18 cellular contexts compared by ENCODE assay signal in genomic region chr3:115830764-115831395, GRCh38.
DNase-seq lines count a peak whose midpoint lies in the region; ATAC-seq, FAIRE-seq and TF ChIP-seq lines count a peak whose summit lies in the region.
"Had no signal": no experiment of that assay in that cellular context is flagged by ENCODE, and none has a peak within 500 bp of the region (broad histone marks: within the 10 kb centered on the region; RNA-seq: fewer than 3 reads in every experiment).

No MANE protein-coding gene starts in this region.

- H3K4me1 Mint-ChIP-seq in astrocyte (ENCODE audit: low read depth, unreplicated experiment) = peaks cover 13% of the 10 kb centered on the region
- no peaks in the 10 kb centered on the region for H3K4me1 Mint-ChIP-seq in stimulated activated naive B cell treated with anti-CD40 and anti-IgM and Interleukin-4, amounts not matched to agents 10 μg/mL and 1 μg/mL and 100 μg/mL, for 72 hours
- H3K4me1 Mint-ChIP-seq: B cell; CD4-positive, alpha-beta memory T cell had no signal

- H3K36me3 ChIP-seq in IMR-90 (ENCODE audit: control insufficient read depth, insufficient read depth, low read length) (no peaks in the 10 kb centered on the region), astrocyte (ENCODE audit: insufficient read depth, low read length) (no peaks in the 10 kb centered on the region), prostate gland (no peaks in the 10 kb centered on the region)

- no peak overlapping the region for H4K91ac ChIP-seq in IMR-90 (ENCODE audit: insufficient read depth, low read depth, low read length)

- TF ChIP-seq POLR2A in IMR-90 (IDR thresholded peaks at IDR 0.05; ENCODE audit: low read depth, low read length) (no peak), prostate gland (IDR thresholded peaks at IDR 0.05) (no peak)

- H3K9me3 Mint-ChIP-seq in astrocyte (ENCODE audit: unreplicated experiment) = no peaks in the 10 kb centered on the region
- no peaks in the 10 kb centered on the region for H3K9me3 Mint-ChIP-seq in stimulated activated naive B cell treated with anti-CD40 and anti-IgM and Interleukin-4, amounts not matched to agents 10 μg/mL and 1 μg/mL and 100 μg/mL, for 72 hours
- H3K9me3 Mint-ChIP-seq: CD4-positive, alpha-beta memory T cell had no signal

- POLR2A ChIA-PET in IMR-90 (lab: Charles Lee; ENCODE audit: unreplicated experiment) = no interaction called here

- no peak overlapping the region for H3K56ac ChIP-seq in IMR-90 (ENCODE audit: extremely low read depth, insufficient read depth, low read length)

- H3K9ac ChIP-seq in IMR-90 (ENCODE audit: low read depth, low read length) (no peak overlapping the region), astrocyte (ENCODE audit: low read length) (no peak overlapping the region)

- no peaks in the 10 kb centered on the region for H3K36me3 Mint-ChIP-seq in astrocyte (ENCODE audit: low read depth, unreplicated experiment)
- no peaks in the 10 kb centered on the region for H3K36me3 Mint-ChIP-seq in stimulated activated naive B cell treated with anti-CD40 and anti-IgM and Interleukin-4, amounts not matched to agents 10 μg/mL and 1 μg/mL and 100 μg/mL, for 72 hours
- H3K36me3 Mint-ChIP-seq: CD4-positive, alpha-beta memory T cell had no signal

- no peak overlapping the region for H3K18ac ChIP-seq in IMR-90 (ENCODE audit: low read depth, low read length)

- no peak overlapping the region for H2AK5ac ChIP-seq in IMR-90 (ENCODE audit: low read depth, low read length)

- H3K27ac ChIP-seq in IMR-90 (ENCODE audit: insufficient read depth, low read length) (no peak overlapping the region), astrocyte (ENCODE audit: low read depth, low read length) (no peak overlapping the region), prostate gland (no peak overlapping the region)

- no peak overlapping the region for H2BK15ac ChIP-seq in IMR-90 (ENCODE audit: low read depth, low read length)

- H3K27me3 Mint-ChIP-seq in astrocyte (ENCODE audit: low read depth, unreplicated experiment) = no peaks in the 10 kb centered on the region
- peaks cover 14 to 37% of the 10 kb centered on the region in 2 donors for H3K27me3 Mint-ChIP-seq in stimulated activated naive B cell treated with anti-CD40 and anti-IgM and Interleukin-4, amounts not matched to agents 10 μg/mL and 1 μg/mL and 100 μg/mL, for 72 hours

- no peaks in the 10 kb centered on the region for H3K9me1 ChIP-seq in IMR-90 (ENCODE audit: insufficient read depth, low read length)

- no peaks in the 10 kb centered on the region for H4K20me1 ChIP-seq in IMR-90 (ENCODE audit: insufficient read depth, low read length)
- no peaks in the 10 kb centered on the region for H4K20me1 ChIP-seq in astrocyte (ENCODE audit: insufficient read depth, low read length)

- no CpG with 5 or more reads among the region's 6 CpGs for WGBS in IMR-90 (ENCODE audit: extremely low coverage in 2 of 2, insufficient read length in 1 of 2), 2 experiments
- WGBS in prostate gland = 44% methylated on average over 6 of the region's 6 CpGs

- no peak overlapping the region for H3K4me2 ChIP-seq in IMR-90 (ENCODE audit: low read depth, low read length)
- H3K4me2 ChIP-seq in astrocyte (ENCODE audit: low read length) = peak overlapping the region; percentile 15

- no peaks in the 10 kb centered on the region for H3K9me3 ChIP-seq in IMR-90 (ENCODE audit: control insufficient read depth, insufficient read depth, low read length)
- H3K9me3 ChIP-seq in astrocyte (ENCODE audit: insufficient read depth, low read depth, low read length) = no peaks in the 10 kb centered on the region
- no peaks in the 10 kb centered on the region for H3K9me3 ChIP-seq in prostate gland

- dilution Hi-C loops in IMR-90 (cut with HindIII; ENCODE audit: low sequenced_read_pairs, unreplicated experiment) = no loop called here

- no peak for TF ChIP-seq RAD21 in IMR-90 (IDR thresholded peaks at IDR 0.05; ENCODE audit: low read length)

- H4K5ac ChIP-seq in IMR-90 (ENCODE audit: low read depth, low read length) = no peak overlapping the region

- no peak overlapping the region for H3K27ac Mint-ChIP-seq in astrocyte (ENCODE audit: unreplicated experiment)
- no peak overlapping the region for H3K27ac Mint-ChIP-seq in stimulated activated naive B cell treated with anti-CD40 and anti-IgM and Interleukin-4, amounts not matched to agents 10 μg/mL and 1 μg/mL and 100 μg/mL, for 72 hours
- H3K27ac Mint-ChIP-seq: B cell; CD4-positive, alpha-beta memory T cell had no signal

- H3K23ac ChIP-seq in IMR-90 (ENCODE audit: low read depth, low read length) = no peak overlapping the region

- H2BK20ac ChIP-seq in IMR-90 (ENCODE audit: low read depth, low read length) = 0 out of 2 replicates have a peak overlapping the region, but pooled peaks have one; percentile 27

- no peak overlapping the region for H2BK5ac ChIP-seq in IMR-90 (ENCODE audit: low read depth, low read length, poor library complexity, severe bottlenecking)

- no TSS peak for BruUV-seq in IMR-90 (replicated peaks; lab: Mats Ljungman, UMichigan)

- H3K4ac ChIP-seq in IMR-90 (ENCODE audit: low read depth, low read length) = no peak overlapping the region

- no peak for DNase-seq in IMR-90
- DNase-seq in astrocyte (ENCODE audit: low read depth) = peak; percentile 32
- peak; percentile 30 for DNase-seq in fibroblast of peridontal ligament (ENCODE audit: extremely low read depth)
- peak; percentile 16 for DNase-seq in prostate gland (ENCODE audit: low spot score)
- DNase-seq in stimulated activated naive B cell treated with anti-CD40 and anti-IgM and Interleukin-4, amounts not matched to agents 10 μg/mL and 1 μg/mL and 100 μg/mL, for 72 hours = no peak
- DNase-seq in ACHN = no peak
- no peak for DNase-seq in frontal cortex (ENCODE audit: low spot score in 2 of 2)
- DNase-seq: CD4-positive, alpha-beta memory T cell; DMS79; KBM-7; NCI-H1092 treated with DMSO at 0.1 percent for 48 hours; NCI-H1930; NCI-H524 treated with DMSO at 0.1 percent for 48 hours; NK-92 treated with Interleukin-12 subunit alpha and Interleukin-12 subunit beta, amount 100 ng/mL, for 24 hours; OCI-M1 had no signal

- no peak for FAIRE-seq in astrocyte (lab: Jason Lieb, UNC)
- no peak for FAIRE-seq in frontal cortex (lab: Jason Lieb, UNC)
- FAIRE-seq: GM12891, GM19239 had no signal

- ATAC-seq in IMR-90 (ENCODE audit: low read depth) = no peak
- no peak for ATAC-seq in stimulated activated naive B cell treated with anti-CD40 and anti-IgM and Interleukin-4, amounts not matched to agents 10 μg/mL and 1 μg/mL and 100 μg/mL, for 72 hours (replicated peaks)

- H4K8ac ChIP-seq in IMR-90 (ENCODE audit: low read depth in 2 of 2, low read length in 2 of 2) = no peak overlapping the region

- in situ Hi-C loops in IMR-90 (cut with MboI; ENCODE audit: low sequenced_read_pairs) = no loop called here
- in situ Hi-C loops in ACHN (cut with HindIII; ENCODE audit: low pct_ligation_motif_present, low pct_unique_long_range_greater_than_20kb, low sequenced_read_pairs) = no loop called here

- no peaks in the 10 kb centered on the region for H3K79me1 ChIP-seq in IMR-90 (ENCODE audit: low read depth in 1 of 2, low read length in 2 of 2)

- H3K4me1 ChIP-seq in IMR-90 (ENCODE audit: control insufficient read depth, insufficient read depth, low read length) (peaks cover 10% of the 10 kb centered on the region), astrocyte (ENCODE audit: insufficient read depth, low read length) (peaks cover 11% of the 10 kb centered on the region), prostate gland (replicated peaks) (peaks cover 5% of the 10 kb centered on the region)

- H3K14ac ChIP-seq in IMR-90 (replicated peaks; ENCODE audit: low read depth, low read length) = peak overlapping the region; percentile 21; the same call in 1 of the 2 replicates

- H3K4me3 ChIP-seq in IMR-90 (ENCODE audit: insufficient read depth, low read depth, low read length) (no peak overlapping the region), astrocyte (ENCODE audit: insufficient read depth, low read depth, low read length) (no peak overlapping the region), prostate gland (no peak overlapping the region)

- intact Hi-C loops in IMR-90 (cut with micrococcal nuclease) (loop anchor here (5.0 kb wide), 1 partner anchor 926 kb away; no protein-coding TSS in a partner anchor), prostate gland (cut with DNase I) (no loop called here)

- TF ChIP-seq CTCF in IMR-90 (conservative IDR thresholded peaks at IDR 0.05; ENCODE audit: low read depth, low read length) (no peak), astrocyte (IDR thresholded peaks at IDR 0.05; ENCODE audit: insufficient read depth, low read depth, low read length) (no peak), prostate gland (IDR thresholded peaks at IDR 0.05) (no peak)

- no peaks in the 10 kb centered on the region for H3K27me3 ChIP-seq in IMR-90 (ENCODE audit: control insufficient read depth, insufficient read depth, low read length)
- no peaks in the 10 kb centered on the region for H3K27me3 ChIP-seq in astrocyte (ENCODE audit: insufficient read depth, low read length)
- no peaks in the 10 kb centered on the region for H3K27me3 ChIP-seq in prostate gland (replicated peaks; ENCODE audit: insufficient read depth)

- H2AFZ ChIP-seq in IMR-90 (replicated peaks; ENCODE audit: low read length, poor library complexity) (no peak overlapping the region), astrocyte (ENCODE audit: low read depth, low read length) (no peak overlapping the region)

- H3K4me3 Mint-ChIP-seq in astrocyte (ENCODE audit: unreplicated experiment) = no peak overlapping the region
- no peak overlapping the region for H3K4me3 Mint-ChIP-seq in stimulated activated naive B cell treated with anti-CD40 and anti-IgM and Interleukin-4, amounts not matched to agents 10 μg/mL and 1 μg/mL and 100 μg/mL, for 72 hours
- H3K4me3 Mint-ChIP-seq: B cell; CD4-positive, alpha-beta memory T cell had no signal

- no peak overlapping the region; the same call in 1 of the 2 replicates for H2BK120ac ChIP-seq in IMR-90 (ENCODE audit: low read depth, low read length)

- CTCF ChIA-PET in IMR-90 (lab: Yijun Ruan, JAX) = interaction anchor here (1.4 to 1.6 kb wide), 2 partner anchors 46 to 83 kb away, joined by 3 to 4 read pairs; no protein-coding TSS in a partner anchor

- H2AK9ac ChIP-seq in IMR-90 (replicated peaks; ENCODE audit: low read depth, low read length, poor library complexity) = no peak overlapping the region

- H3K79me2 ChIP-seq in astrocyte (ENCODE audit: insufficient read depth, low read length) = no peaks in the 10 kb centered on the region

TF ChIP-seq in IMR-90, 13 proteins besides CTCF, POLR2A, EP300 and RAD21 (continues in another document):
- TF ChIP-seq FOS (IDR thresholded peaks at IDR 0.05; ENCODE audit: low read depth, low read length) (no peak), MAZ (IDR thresholded peaks at IDR 0.05; ENCODE audit: borderline replicate concordance, low read depth, low read length) (no peak), MXI1 (IDR thresholded peaks at IDR 0.05; ENCODE audit: borderline replicate concordance, low read depth, low read length) (no peak), BHLHE40 (IDR thresholded peaks at IDR 0.05; ENCODE audit: low read depth, low read length) (no peak), MAFK (IDR thresholded peaks at IDR 0.05; ENCODE audit: low read depth, low read length) (no peak)

Comparison
In these comparisons a context has a peak if more than half of its experiments do, and no peak if none do; other contexts are left out.
1. DNase-seq: peak in astrocyte (single experiment), fibroblast of peridontal ligament (single experiment) and prostate gland (single experiment); none in IMR-90 (single experiment), stimulated activated naive B cell treated with anti-CD40 and anti-IgM and Interleukin-4, amounts not matched to agents 10 μg/mL and 1 μg/mL and 100 μg/mL, for 72 hours (single experiment), ACHN (single experiment) and frontal cortex (0 of 2).